In genomic region chr7:13851756-13852155, GRCh38 we compare ENCODE assay signal across 13 cellular contexts.
A peak's percentile ranks its signal among the peaks of the same experiment; 100 is the strongest.
DNase-seq lines count a peak whose midpoint lies in the region; TF ChIP-seq lines count a peak whose summit lies in the region.
"Had no signal": no experiment of that assay in that cellular context is flagged by ENCODE, and none has a peak within 500 bp of the region (broad histone marks: within the 10 kb centered on the region; RNA-seq: fewer than 3 reads in every experiment).

No MANE protein-coding gene starts in this region.

- H3K27me3 ChIP-seq in testis, result no peaks in the 10 kb centered on the region
- H3K27me3 ChIP-seq: ascending aorta had no signal

- TF ChIP-seq POLR2A in testis (IDR thresholded peaks at IDR 0.05), result no peak

- peak; percentile 14 to 72 (median 70) for DNase-seq in NCI-H1417 (lab: John Stamatoyannopoulos, UW)
- no peak for DNase-seq in NCI-H1417 treated with DMSO at 0.1 percent for 48 hours (lab: John Stamatoyannopoulos, UW)
- peak; percentile 70 for DNase-seq in NCI-H446 treated with DMSO at 0.1 percent for 48 hours (lab: John Stamatoyannopoulos, UW)
- peak; percentile 38 for DNase-seq in fibroblast of pulmonary artery (ENCODE audit: low read depth)
- peak; percentile 52 for DNase-seq in skeletal muscle cell (ENCODE audit: low read depth)
- DNase-seq in activated effector memory CD4-positive, alpha-beta T cell treated with Interleukin-2 at 50 U/mL for 16 hours, result no peak
- DNase-seq in Kasumi-1 (lab: John Stamatoyannopoulos, UW), result no peak
- DNase-seq in testis, result no peak
- DNase-seq: 8988T; naive thymus-derived CD8-positive, alpha-beta T cell; stimulated activated CD4-positive, alpha-beta T cell treated with anti-CD3 and anti-CD28 coated beads, Interleukin-12 subunit alpha, Interleukin-12 subunit beta, amount 100 ng/mL, for 4 hours had no signal

- intact Hi-C loops in testis (cut with DNase I; ENCODE audit: low total_unique reads), result no loop called here

- 67 to 77% methylated on average over 4 of the region's 4 CpGs for WGBS in testis, 2 donors

- no peaks in the 10 kb centered on the region for H3K36me3 ChIP-seq in testis (ENCODE audit: low read depth, missing control alignments)
- H3K36me3 ChIP-seq: ascending aorta had no signal

- H3K4me3 ChIP-seq in fibroblast of pulmonary artery (replicated peaks; ENCODE audit: low read depth, low read length) (no peak overlapping the region), skeletal muscle cell (ENCODE audit: low read depth, low read length) (no peak overlapping the region), testis (no peak overlapping the region)
- H3K4me3 ChIP-seq: ascending aorta had no signal

- no peak overlapping the region for H3K27ac ChIP-seq in testis
- H3K27ac ChIP-seq: ascending aorta, KMS-11 had no signal

- TF ChIP-seq CTCF in fibroblast of pulmonary artery (IDR thresholded peaks at IDR 0.05; ENCODE audit: low read length, missing control alignments), result no peak
- no peak for TF ChIP-seq CTCF in testis (IDR thresholded peaks at IDR 0.05)

- H3K9me3 ChIP-seq in testis, result no peaks in the 10 kb centered on the region
- H3K9me3 ChIP-seq: ascending aorta had no signal

- H3K4me1 ChIP-seq in testis, result no peaks in the 10 kb centered on the region
- H3K4me1 ChIP-seq: ascending aorta had no signal

Comparison
In these comparisons a context has a peak if more than half of its experiments do, and no peak if none do; other contexts are left out.
1. DNase-seq: peak in NCI-H1417 (3 of 3), NCI-H446 treated with DMSO at 0.1 percent for 48 hours (single experiment), fibroblast of pulmonary artery (single experiment) and skeletal muscle cell (single experiment); none in NCI-H1417 treated with DMSO at 0.1 percent for 48 hours (single experiment), activated effector memory CD4-positive, alpha-beta T cell treated with Interleukin-2 at 50 U/mL for 16 hours (single experiment), Kasumi-1 (0 of 2) and testis (single experiment).